In the genomic region with DNA sequence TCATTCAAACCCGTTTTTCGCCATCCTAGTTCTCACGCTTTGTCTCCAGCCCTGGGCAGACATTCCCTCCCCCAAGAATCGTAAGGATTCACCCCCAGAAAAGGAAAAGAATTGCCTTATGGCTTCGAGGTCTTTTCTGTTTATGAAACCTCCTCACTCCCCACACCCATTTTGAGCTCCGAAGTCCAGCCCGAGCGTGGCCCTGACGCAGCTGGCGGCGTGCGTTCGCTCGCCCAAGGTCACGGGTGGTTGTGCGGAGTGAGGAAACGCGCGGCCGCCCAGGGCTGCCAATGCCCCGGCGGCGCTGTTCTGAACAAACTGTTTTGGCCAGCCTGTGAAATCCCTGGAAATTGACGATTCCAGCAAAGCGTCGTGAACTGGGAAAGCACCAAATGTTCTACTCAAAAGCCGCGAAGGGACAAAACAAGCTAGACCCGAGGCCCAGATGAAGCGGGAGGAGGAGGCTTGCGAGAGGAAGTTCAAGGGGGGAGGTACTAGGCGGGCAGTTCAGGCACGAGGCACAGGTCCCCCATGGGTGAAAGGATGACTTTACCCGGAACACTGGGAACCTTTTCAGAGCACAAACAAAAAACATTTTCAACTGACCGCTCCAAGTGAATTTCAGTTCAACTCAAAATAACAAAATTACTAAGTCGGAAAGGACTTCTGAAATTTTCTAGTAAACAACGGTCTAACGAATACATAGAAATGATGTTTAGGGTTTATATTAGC, we compare ENCODE assay signal across 8 cellular contexts. TPM values are rescaled to one million over a fixed set of nuclear protein-coding genes. Genes with fewer than 3 reads are reported as not detected.
A peak's percentile ranks its signal among the peaks of the same experiment; 100 is the strongest.
DNase-seq lines count a peak whose midpoint lies in the region; ATAC-seq lines count a peak whose summit lies in the region.

No MANE protein-coding gene starts in this region.

- H3K4me2 ChIP-seq in neuronal stem cell (ENCODE audit: insufficient read depth, low read length, poor library complexity, severe bottlenecking): peak overlapping the region; percentile 97

- H3K27ac ChIP-seq in KOPT-K1 (ENCODE audit: low read depth, low read length, poor library complexity, severe bottlenecking): peak overlapping the region; percentile 90
- peak overlapping the region; percentile 67 for H3K27ac ChIP-seq in neuronal stem cell (replicated peaks; ENCODE audit: low read length)
- H3K27ac ChIP-seq in subcutaneous abdominal adipose tissue (ENCODE audit: low read depth, low read length): peak overlapping the region; percentile 100

- H3K36me3 Mint-ChIP-seq in activated naive CD4-positive, alpha-beta T cell treated with anti-CD3 and anti-CD28 coated beads, Interleukin-2, amount 50 U/mL, for 72 hours: peaks cover 17 to 22% of the 10 kb centered on the region in 2 donors

- H2BK120ac ChIP-seq in neuronal stem cell (ENCODE audit: low read depth, low read length): no peak overlapping the region

- peak overlapping the region; percentile 95 for H3K18ac ChIP-seq in neuronal stem cell (ENCODE audit: low read length)

- H3K9me3 Mint-ChIP-seq in activated naive CD4-positive, alpha-beta T cell treated with anti-CD3 and anti-CD28 coated beads, Interleukin-2, amount 50 U/mL, for 72 hours: no peaks in the 10 kb centered on the region

- peak overlapping the region; percentile 97 to 98 for H3K27ac Mint-ChIP-seq in activated naive CD4-positive, alpha-beta T cell treated with anti-CD3 and anti-CD28 coated beads, Interleukin-2, amount 50 U/mL, for 72 hours

- H3K36me3 ChIP-seq in KOPT-K1 (ENCODE audit: insufficient read depth, low read length) (peaks cover 16% of the 10 kb centered on the region), neuronal stem cell (replicated peaks in 1 of 2; ENCODE audit: control insufficient read depth in 2 of 2, insufficient read depth in 2 of 2, low read length in 2 of 2) (peaks cover 0 to 31% of the 10 kb centered on the region in 2 donors), subcutaneous abdominal adipose tissue (ENCODE audit: control insufficient read depth in 5 of 5, insufficient read depth in 5 of 5, low read length in 5 of 5) (peaks cover 0 to 7% (median 0%) of the 10 kb centered on the region in 5 donors)

- peak overlapping the region; percentile 16 for H2BK12ac ChIP-seq in neuronal stem cell (ENCODE audit: low read length)

- H3K4me1 ChIP-seq in neuronal stem cell (ENCODE audit: control insufficient read depth in 2 of 2, insufficient read depth in 1 of 2, low read depth in 1 of 2, low read length in 2 of 2) (peaks cover 0 to 6% of the 10 kb centered on the region in 2 donors), subcutaneous abdominal adipose tissue (ENCODE audit: control insufficient read depth in 5 of 5, insufficient read depth in 5 of 5, low read length in 5 of 5) (peaks cover 5 to 28% (median 21%) of the 10 kb centered on the region in 5 donors)

- peak; percentile 92 for DNase-seq in DMS53 (lab: John Stamatoyannopoulos, UW)
- peak; percentile 87 for DNase-seq in SK-MEL-5 (ENCODE audit: low read depth, low spot score)
- peak; percentile 51 to 75 for DNase-seq in activated naive CD4-positive, alpha-beta T cell treated with anti-CD3 and anti-CD28 coated beads, Interleukin-2, amount 50 U/mL, for 72 hours (ENCODE audit: low spot score in 2 of 2)
- peak; percentile 64 for DNase-seq in glomerular endothelial cell (ENCODE audit: extremely low read depth, low read depth, low spot score)
- DNase-seq in neuronal stem cell (ENCODE audit: low spot score): no peak

- WGBS in neuronal stem cell (ENCODE audit: extremely low coverage in 2 of 2, insufficient read length in 2 of 2, insufficient replicate concordance in 1 of 2), 2 donors: no CpG with 5 or more reads among the region's 38 CpGs

- no peaks in the 10 kb centered on the region for H3K27me3 ChIP-seq in neuronal stem cell (ENCODE audit: control insufficient read depth in 3 of 3, insufficient read depth in 3 of 3, low read depth in 1 of 3, low read length in 3 of 3)
- H3K27me3 ChIP-seq in subcutaneous abdominal adipose tissue (ENCODE audit: control insufficient read depth in 5 of 5, insufficient read depth in 4 of 5, low read length in 5 of 5): no peaks in the 10 kb centered on the region

- no peak overlapping the region for H2AK5ac ChIP-seq in neuronal stem cell (ENCODE audit: low read depth, low read length)

- no peak overlapping the region for H4K91ac ChIP-seq in neuronal stem cell (ENCODE audit: low read depth, low read length, poor library complexity)

- peak; percentile 41 for ATAC-seq in GM21723 (IDR thresholded peaks at IDR 0.05; ENCODE audit: unreplicated experiment)
- ATAC-seq in activated naive CD4-positive, alpha-beta T cell treated with anti-CD3 and anti-CD28 coated beads, Interleukin-2, amount 50 U/mL, for 72 hours: peak; percentile 29 to 53

- H3K4ac ChIP-seq in neuronal stem cell (ENCODE audit: low read length): no peak overlapping the region

- no peaks in the 10 kb centered on the region for H3K9me3 ChIP-seq in KOPT-K1 (ENCODE audit: insufficient read depth, low read length, poor library complexity, severe bottlenecking)
- H3K9me3 ChIP-seq in neuronal stem cell (replicated peaks in 1 of 2; ENCODE audit: control insufficient read depth in 2 of 2, insufficient read depth in 1 of 2, low read depth in 1 of 2, low read length in 2 of 2): no peaks in the 10 kb centered on the region
- H3K9me3 ChIP-seq in subcutaneous abdominal adipose tissue (ENCODE audit: control insufficient read depth in 5 of 5, low read length in 5 of 5): no peaks in the 10 kb centered on the region

- H3K4me3 ChIP-seq in neuronal stem cell (ENCODE audit: low read length in 2 of 2) (peak overlapping the region; percentile 79 to 95), subcutaneous abdominal adipose tissue (ENCODE audit: low read depth in 1 of 5, low read length in 5 of 5) (peak overlapping the region; percentile 63 to 95 (median 80))

- H3K23ac ChIP-seq in neuronal stem cell (ENCODE audit: low read depth, low read length, poor library complexity): no peak overlapping the region

- no peak overlapping the region for H3K14ac ChIP-seq in neuronal stem cell (ENCODE audit: low read length)

- peak overlapping the region; percentile 72 for H2BK15ac ChIP-seq in neuronal stem cell (ENCODE audit: low read length)

- H2AFZ ChIP-seq in neuronal stem cell (ENCODE audit: low read length): peak overlapping the region; percentile 87

- peak overlapping the region; percentile 82 for H3K9ac ChIP-seq in neuronal stem cell (ENCODE audit: low read depth, low read length, poor library complexity)
- H3K9ac ChIP-seq in subcutaneous abdominal adipose tissue (ENCODE audit: low read length in 5 of 5): peak overlapping the region; percentile 84 to 98 (median 90)

- peak overlapping the region; percentile 96 for H2BK5ac ChIP-seq in neuronal stem cell (ENCODE audit: low read length)

- peaks cover 2% of the 10 kb centered on the region for H3K79me1 ChIP-seq in neuronal stem cell (ENCODE audit: low read depth, low read length)

- in situ Hi-C loops in SK-MEL-5 (cut with HindIII; ENCODE audit: low pct_unique_long_range_greater_than_20kb, low sequenced_read_pairs): no loop called here

- H4K8ac ChIP-seq in neuronal stem cell (ENCODE audit: low read depth, low read length): no peak overlapping the region

RNA-seq across cellular contexts. Expression of a gene that starts 0.7 kb away (rescaled TPM):
- 214 and 225 TPM in 2 replicates for total RNA-seq in SK-MEL-5 (2014; rRNA removed; shearing (Covaris generic))
- polyA plus RNA-seq in SK-MEL-5 (2015; cell fraction: cytosol; rRNA removed): 254 and 268 TPM in 2 replicates
- 385 and 397 TPM in 2 replicates for polyA plus RNA-seq in SK-MEL-5 (2015; cell fraction: nucleus; rRNA removed)
- 10 to 100 TPM; 80.3 to 92.9 TPM for total RNA-seq in activated naive CD4-positive, alpha-beta T cell treated with anti-CD3 and anti-CD28 coated beads, Interleukin-2, amount 50 U/mL, for 72 hours
- total RNA-seq in glomerular endothelial cell: 147 and 159 TPM in 2 replicates
- polyA plus RNA-seq in neuronal stem cell (2013, experiment 1 of 2): 126 TPM
- 127 TPM for polyA plus RNA-seq in neuronal stem cell (2013, experiment 2 of 2)
